8 cellular contexts compared by ENCODE assay signal in the genomic region with DNA sequence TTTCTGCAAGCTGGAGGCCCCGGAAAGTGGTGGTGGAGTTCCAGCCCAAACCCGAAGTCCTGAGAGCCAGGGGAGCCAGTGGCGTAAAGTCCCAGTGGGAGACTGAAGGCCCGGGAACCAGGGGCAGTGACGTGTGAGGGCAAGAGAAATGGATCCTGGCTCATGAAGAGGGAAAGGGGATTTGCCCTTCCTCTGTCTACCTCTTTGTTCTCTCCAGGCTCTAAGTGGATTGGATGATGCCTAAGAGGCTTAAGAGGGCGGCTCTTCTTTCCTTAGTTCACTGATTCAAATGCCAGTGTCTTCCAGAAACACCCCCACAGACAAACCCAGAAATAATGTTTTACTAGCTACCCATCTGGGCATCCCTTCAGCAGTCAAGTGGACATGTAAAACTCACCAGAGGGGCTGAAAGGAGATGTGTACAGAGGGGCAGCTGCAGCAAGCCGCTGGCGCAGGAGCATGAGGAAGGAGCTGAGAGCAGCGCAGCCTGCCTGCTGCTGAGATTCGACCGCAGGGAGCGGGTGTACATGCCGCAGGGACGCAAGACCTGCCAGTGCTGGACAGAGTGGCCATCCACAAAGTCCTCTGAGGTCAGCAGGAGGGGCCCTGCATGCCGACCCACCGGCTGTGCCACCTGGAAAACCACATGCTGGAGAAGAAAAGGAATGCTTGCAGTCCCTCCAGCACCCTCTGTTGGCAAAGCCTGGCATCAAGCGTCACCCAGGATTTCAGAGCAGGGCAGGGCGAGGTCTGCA. TPM values are rescaled to one million over a fixed set of nuclear protein-coding genes. Genes with fewer than 3 reads are reported as not detected.
DNase-seq lines count a peak whose midpoint lies in the region; ATAC-seq, FAIRE-seq and TF ChIP-seq lines count a peak whose summit lies in the region.

No MANE protein-coding gene starts in this region.

- H3K4me1 ChIP-seq in colonic mucosa (peaks cover 11% of the 10 kb centered on the region), lower lobe of right lung (peaks cover 29% of the 10 kb centered on the region), upper lobe of left lung (peaks cover 19 to 35% (median 27%) of the 10 kb centered on the region in 4 donors)

- peak; percentile 76 to 82 for ATAC-seq in lower lobe of right lung
- ATAC-seq in upper lobe of left lung (ENCODE audit: low FRiP score in 2 of 2), result peak; percentile 49 to 76

- H3K9me3 ChIP-seq in colonic mucosa (no peaks in the 10 kb centered on the region), lower lobe of right lung (peaks cover 1% of the 10 kb centered on the region), upper lobe of left lung (no peaks in the 10 kb centered on the region)

- H3K27ac ChIP-seq in colonic mucosa (no peak overlapping the region), lower lobe of right lung (no peak overlapping the region), upper lobe of left lung (no peak overlapping the region)

- no peak for TF ChIP-seq EP300 in upper lobe of left lung (IDR thresholded peaks at IDR 0.05)

- H3K4me3 ChIP-seq in colonic mucosa, result no peak overlapping the region
- no peak overlapping the region for H3K4me3 ChIP-seq in lower lobe of right lung
- no peak overlapping the region for H3K4me3 ChIP-seq in upper lobe of left lung

- FAIRE-seq in H54 (lab: Jason Lieb, UNC) (no peak), GM12892 (lab: Jason Lieb, UNC) (no peak)

- no peak overlapping the region for H3K9ac ChIP-seq in colonic mucosa (ENCODE audit: low read depth in 2 of 2, low read length in 2 of 2)

- intact Hi-C loops in colonic mucosa (cut with DNase I) (loop anchor here (10.0 kb wide), 1 partner anchor 129 kb away; no protein-coding TSS in a partner anchor), lower lobe of right lung (cut with DNase I) (no loop called here)

- TF ChIP-seq CTCF in colonic mucosa (IDR thresholded peaks at IDR 0.05) (peak; percentile 68), lower lobe of right lung (IDR thresholded peaks at IDR 0.05) (peak; percentile 62), upper lobe of left lung (IDR thresholded peaks at IDR 0.05) (peak; percentile 55 to 67 (median 60))

- whole genome bisulfite sequencing in upper lobe of left lung, 2 donors, result 70% methylated on average over 18 of the region's 18 CpGs

- DNase-seq in COLO668 (lab: John Stamatoyannopoulos, UW; ENCODE audit: unreplicated experiment) (peak; percentile 21), H54 (ENCODE audit: insufficient read length, low spot score) (peak; percentile 17), NCI-H82 treated with DMSO at 0.1 percent for 48 hours (lab: John Stamatoyannopoulos, UW; ENCODE audit: unreplicated experiment) (peak; percentile 94), colonic mucosa (peak; percentile 80), lower lobe of right lung (peak; percentile 63), upper lobe of left lung (peak; percentile 55 to 58), NCI-H446 treated with DMSO at 0.1 percent for 48 hours (lab: John Stamatoyannopoulos, UW) (no peak), GM12892 (ENCODE audit: insufficient read length) (no peak)

- H3K36me3 ChIP-seq in colonic mucosa, result no peaks in the 10 kb centered on the region
- no peaks in the 10 kb centered on the region for H3K36me3 ChIP-seq in lower lobe of right lung
- H3K36me3 ChIP-seq in upper lobe of left lung, result no peaks in the 10 kb centered on the region

- no peaks in the 10 kb centered on the region for H3K27me3 ChIP-seq in colonic mucosa
- H3K27me3 ChIP-seq in lower lobe of right lung (ENCODE audit: low read depth), result no peaks in the 10 kb centered on the region
- H3K27me3 ChIP-seq in upper lobe of left lung, result no peaks in the 10 kb centered on the region

- TF ChIP-seq POLR2A in H54 (IDR thresholded peaks at IDR 0.05; ENCODE audit: low read depth, low read length) (no peak), upper lobe of left lung (IDR thresholded peaks at IDR 0.05) (no peak), GM12892 (IDR thresholded peaks at IDR 0.05; ENCODE audit: low read depth, low read length) (no peak)

RNA-seq across cellular contexts. Expression of a gene that starts 29.5 kb away (rescaled TPM):
- 10 to 100 TPM; 44.3 to 48.6 TPM for total RNA-seq in colonic mucosa
- total RNA-seq in lower lobe of right lung, result 40.5 TPM
- 10 to 100 TPM; 17.6 to 48.9 (median 32.9) TPM for total RNA-seq in upper lobe of left lung
- polyA plus RNA-seq in GM12892 (2012; ENCODE audit: missing spikeins), result 18.0 TPM

Comparison
In these comparisons a context has a peak if more than half of its experiments do, and no peak if none do; other contexts are left out.
1. DNase-seq: peak in COLO668 (single experiment), H54 (single experiment), NCI-H82 treated with DMSO at 0.1 percent for 48 hours (single experiment), colonic mucosa (single experiment), lower lobe of right lung (single experiment) and upper lobe of left lung (2 of 2); none in NCI-H446 treated with DMSO at 0.1 percent for 48 hours (single experiment) and GM12892 (single experiment).
2. Peak in every context shown above with its lines, with median percentiles within 50 percentile points of each other: CTCF ChIP-seq.